In genomic region chr7:483656-484364, GRCh38 we compare ENCODE assay signal across 12 cellular contexts.
"Had no signal": no experiment of that assay in that cellular context is flagged by ENCODE, and none has a peak within 500 bp of the region (broad histone marks: within the 10 kb centered on the region; RNA-seq: fewer than 3 reads in every experiment).

No MANE protein-coding gene starts in this region.

- H3K4me3 ChIP-seq: esophagus squamous epithelium, lung, ovary had no signal

- H3K9me3 ChIP-seq: esophagus squamous epithelium, ovary had no signal

- DNase-seq: activated CD4-positive, alpha-beta T cell treated with anti-CD3 and anti-CD28 coated beads for 1 hour; activated CD4-positive, alpha-beta T cell treated with anti-CD3 and anti-CD28 coated beads, Interleukin-2, amount 50 U/mL, for 48 hours; activated T-cell treated with anti-CD3 and anti-CD28 coated beads for 4 hours; effector memory CD8-positive, alpha-beta T cell; esophagus squamous epithelium; midbrain; stimulated activated naive CD4-positive, alpha-beta T cell; SW 1271; WERI-Rb-1 had no signal

- H3K27ac ChIP-seq: esophagus squamous epithelium, ovary, WERI-Rb-1 had no signal

- H3K27me3 ChIP-seq: ovary had no signal

- ATAC-seq: effector memory CD8-positive, alpha-beta T cell; left cardiac atrium had no signal

- H3K36me3 ChIP-seq: esophagus squamous epithelium, ovary, WERI-Rb-1 had no signal
